Comparison of ENCODE assay signal across 15 cellular contexts in genomic region chr5:143316844-143317631, GRCh38.
DNase-seq lines count a peak whose midpoint lies in the region; ATAC-seq, FAIRE-seq and TF ChIP-seq lines count a peak whose summit lies in the region.
"Had no signal": no experiment of that assay in that cellular context is flagged by ENCODE, and none has a peak within 500 bp of the region (broad histone marks: within the 10 kb centered on the region; RNA-seq: fewer than 3 reads in every experiment).

No MANE protein-coding gene starts in this region.

- peak; percentile 54 for ATAC-seq in K562
- no peak for ATAC-seq in memory B cell (ENCODE audit: low read depth)
- ATAC-seq in HG03175 (IDR thresholded peaks at IDR 0.05; ENCODE audit: unreplicated experiment): no peak
- ATAC-seq in activated T-cell treated with anti-CD3 and anti-CD28 coated beads, Interleukin-2, amount 50 U/mL, for 72 hours (replicated peaks in 1 of 2): no peak

- H3K9ac ChIP-seq in K562 (ENCODE audit: insufficient read depth in 1 of 2, low read depth in 2 of 2, low read length in 2 of 2): no peak overlapping the region

- intact Hi-C loops in K562 (cut with micrococcal nuclease): no loop called here

- no peak for TF ChIP-seq POLR2A in K562 (conservative IDR thresholded peaks at IDR 0.05)

- 30% methylated on average over 4 of the region's 4 CpGs for WGBS in K562 (ENCODE audit: insufficient coverage, low coverage, missing lambda C conversion rate)
- WGBS in hepatocyte (ENCODE audit: low lambda C conversion rate, missing lambda C conversion rate): 78% methylated on average over 4 of the region's 4 CpGs

- POLR2A ChIA-PET in K562 (lab: Yijun Ruan, JAX): interaction anchor here (0.6 kb wide), 1 partner anchor 19 kb away, joined by 4 read pairs; no protein-coding TSS in a partner anchor

- no peaks in the 10 kb centered on the region for H3K9me3 Mint-ChIP-seq in memory B cell
- H3K9me3 Mint-ChIP-seq in activated T-cell treated with anti-CD3 and anti-CD28 coated beads, Interleukin-2, amount 50 U/mL, for 72 hours: no peaks in the 10 kb centered on the region

- peak overlapping the region; percentile 69 for H3K27ac Mint-ChIP-seq in memory B cell
- H3K27ac Mint-ChIP-seq in activated T-cell treated with anti-CD3 and anti-CD28 coated beads, Interleukin-2, amount 50 U/mL, for 72 hours: no peak overlapping the region

- no peaks in the 10 kb centered on the region for H4K20me1 ChIP-seq in K562 (replicated peaks; ENCODE audit: control insufficient read depth, insufficient read depth, low read length)
- peaks cover 11% of the 10 kb centered on the region for H4K20me1 ChIP-seq in hepatocyte (ENCODE audit: insufficient read depth, poor library complexity, severe bottlenecking)

- no peaks in the 10 kb centered on the region; a peak in 2 of 5 replicates for H3K4me1 ChIP-seq in K562 (replicated peaks in 1 of 2; ENCODE audit: control insufficient read depth in 2 of 2, insufficient read depth in 2 of 2, low read length in 2 of 2)
- H3K4me1 ChIP-seq in hepatocyte (ENCODE audit: insufficient read depth): peaks cover 9% of the 10 kb centered on the region
- H3K4me1 ChIP-seq: HAP-1 had no signal

- peaks cover 35% of the 10 kb centered on the region for H3K4me1 Mint-ChIP-seq in memory B cell
- H3K4me1 Mint-ChIP-seq in activated T-cell treated with anti-CD3 and anti-CD28 coated beads, Interleukin-2, amount 50 U/mL, for 72 hours (ENCODE audit: low read depth): peaks cover 46% of the 10 kb centered on the region

- no peaks in the 10 kb centered on the region for H3K9me1 ChIP-seq in K562 (ENCODE audit: control insufficient read depth, insufficient read depth, low read length)

- in situ Hi-C loops in K562 (cut with MboI): no loop called here

- TF ChIP-seq EP300 in K562 (IDR thresholded peaks at IDR 0.05; ENCODE audit: low read length): no peak

- H3K9me3 ChIP-seq in K562 (replicated peaks; ENCODE audit: control insufficient read depth, insufficient read depth, low read depth, low read length) (no peaks in the 10 kb centered on the region), hepatocyte (ENCODE audit: low read depth) (no peaks in the 10 kb centered on the region)
- H3K9me3 ChIP-seq: HAP-1, thoracic aorta had no signal

- no peak overlapping the region for H2AFZ ChIP-seq in K562 (ENCODE audit: low read depth, low read length)
- no peak overlapping the region for H2AFZ ChIP-seq in hepatocyte

- peaks cover 20% of the 10 kb centered on the region for H3K36me3 Mint-ChIP-seq in memory B cell
- peaks cover 3 to 11% of the 10 kb centered on the region in 2 donors for H3K36me3 Mint-ChIP-seq in activated T-cell treated with anti-CD3 and anti-CD28 coated beads, Interleukin-2, amount 50 U/mL, for 72 hours (ENCODE audit: insufficient read depth in 2 of 2)

- TF ChIP-seq RAD21 in K562 (CRISPR knock-in tag; conservative IDR thresholded peaks at IDR 0.05 in 1 of 2, IDR thresholded peaks at IDR 0.05 in 1 of 2): no peak

- H3K4me2 ChIP-seq in K562 (ENCODE audit: insufficient read depth, low read length) (no peak overlapping the region), hepatocyte (no peak overlapping the region)

- H3K27ac ChIP-seq in K562 (ENCODE audit: extremely low read depth, low read depth, low read length) (no peak overlapping the region), hepatocyte (no peak overlapping the region)
- H3K27ac ChIP-seq: thoracic aorta had no signal

- CTCF ChIA-PET in K562 (lab: Yijun Ruan, JAX; ENCODE audit: low intra/inter-chr PET ratio): no interaction called here

- TF ChIP-seq CTCF in K562 (IDR thresholded peaks at IDR 0.05 in 2 of 3, conservative IDR thresholded peaks at IDR 0.05 in 1 of 3; ENCODE audit: insufficient read depth in 2 of 3, low read depth in 1 of 3, low read length in 3 of 3) (no peak), hepatocyte (IDR thresholded peaks at IDR 0.05; ENCODE audit: poor library complexity) (no peak)

- no peaks in the 10 kb centered on the region for H3K27me3 ChIP-seq in K562 (ENCODE audit: control insufficient read depth in 2 of 2, insufficient read depth in 2 of 2, low read length in 2 of 2)
- H3K27me3 ChIP-seq in hepatocyte: no peaks in the 10 kb centered on the region

- H3K4me3 ChIP-seq in K562: no peak overlapping the region
- H3K4me3 ChIP-seq in hepatocyte: no peak overlapping the region
- H3K4me3 ChIP-seq: HAP-1, thoracic aorta had no signal

- no peaks in the 10 kb centered on the region for H3K9me2 ChIP-seq in hepatocyte (replicated peaks; ENCODE audit: insufficient read depth)

- H3K4me3 Mint-ChIP-seq in memory B cell: no peak overlapping the region
- H3K4me3 Mint-ChIP-seq in activated T-cell treated with anti-CD3 and anti-CD28 coated beads, Interleukin-2, amount 50 U/mL, for 72 hours: no peak overlapping the region

- peak; percentile 72 for FAIRE-seq in K562 (lab: Jason Lieb, UNC)
- FAIRE-seq: GM18507 had no signal

- H3K36me3 ChIP-seq in K562 (ENCODE audit: control insufficient read depth, insufficient read depth, low read length) (peaks cover 16% of the 10 kb centered on the region; the same call in 2 of the 3 replicates), hepatocyte (replicated peaks; ENCODE audit: insufficient read depth, low read depth) (no peaks in the 10 kb centered on the region)
- H3K36me3 ChIP-seq: HAP-1, thoracic aorta had no signal

- no TSS peak for BruUV-seq in K562 (replicated peaks; lab: Mats Ljungman, UMichigan)

- peak; percentile 40 for DNase-seq in EL
- peak; percentile 74 for DNase-seq in NCI-H1105 treated with DMSO at 0.1 percent for 48 hours (lab: John Stamatoyannopoulos, UW)
- DNase-seq in K562 (ENCODE audit: extremely low read depth in 1 of 4, low spot score in 3 of 4): peak in 3 of 4 experiments; percentile 7 to 30 (median 15)
- DNase-seq in memory B cell (ENCODE audit: low spot score in 2 of 2): no peak
- DNase-seq in kidney glomerular epithelial cell (lab: John Stamatoyannopoulos, UW): no peak
- no peak for DNase-seq in activated T-cell treated with anti-CD3 and anti-CD28 coated beads, Interleukin-2, amount 50 U/mL, for 72 hours
- DNase-seq in hepatocyte (ENCODE audit: low spot score): no peak
- DNase-seq: activated CD8-positive, alpha-beta memory T cell treated with anti-CD3 and anti-CD28 coated beads, Interleukin-2, amount 50 U/mL, for 48 hours; GF-D8; glutamatergic neuron; stimulated activated CD4-positive, alpha-beta T cell treated with anti-CD3 and anti-CD28 coated beads, Interleukin-12 subunit alpha, Interleukin-12 subunit beta, amount 100 ng/mL, for 4 hours had no signal

- H3K79me2 ChIP-seq in K562 (ENCODE audit: control insufficient read depth, insufficient read depth, low read length): peaks cover 18% of the 10 kb centered on the region
- H3K79me2 ChIP-seq in hepatocyte: peaks cover 64% of the 10 kb centered on the region

- no peaks in the 10 kb centered on the region for H3K27me3 Mint-ChIP-seq in memory B cell
- no peaks in the 10 kb centered on the region for H3K27me3 Mint-ChIP-seq in activated T-cell treated with anti-CD3 and anti-CD28 coated beads, Interleukin-2, amount 50 U/mL, for 72 hours (ENCODE audit: low read depth)

TF ChIP-seq in K562, 482 proteins besides CTCF, POLR2A, EP300 and RAD21 (continues in another document):
- TF ChIP-seq ZBTB49 (CRISPR knock-in tag; IDR thresholded peaks at IDR 0.05; ENCODE audit: borderline replicate concordance): no peak
- TF ChIP-seq FOXA1 (IDR thresholded peaks at IDR 0.05; ENCODE audit: borderline replicate concordance): no peak
- TF ChIP-seq ESRRA (IDR thresholded peaks at IDR 0.05; ENCODE audit: borderline replicate concordance, low read depth): no peak

Comparison
In these comparisons a context has a peak if more than half of its experiments do, and no peak if none do; other contexts are left out.
1. DNase-seq: peak in EL (single experiment), NCI-H1105 treated with DMSO at 0.1 percent for 48 hours (single experiment) and K562 (3 of 4); none in memory B cell (0 of 2), kidney glomerular epithelial cell (single experiment), activated T-cell treated with anti-CD3 and anti-CD28 coated beads, Interleukin-2, amount 50 U/mL, for 72 hours (0 of 2) and hepatocyte (single experiment).